Comparison of ENCODE assay signal across 18 cellular contexts in genomic region chr2:19216676-19217075, GRCh38.
DNase-seq lines count a peak whose midpoint lies in the region; ATAC-seq, FAIRE-seq and TF ChIP-seq lines count a peak whose summit lies in the region.
"Had no signal": no experiment of that assay in that cellular context is flagged by ENCODE, and none has a peak within 500 bp of the region (broad histone marks: within the 10 kb centered on the region; RNA-seq: fewer than 3 reads in every experiment).

No MANE protein-coding gene starts in this region.

- no peaks in the 10 kb centered on the region for H3K27me3 ChIP-seq in AG04450 (ENCODE audit: control insufficient read depth, insufficient read depth, low read length)
- H3K27me3 ChIP-seq: BE2C had no signal

- no peaks in the 10 kb centered on the region for H3K36me3 Mint-ChIP-seq in WTC11
- no peaks in the 10 kb centered on the region for H3K36me3 Mint-ChIP-seq in neural crest cell (ENCODE audit: low read depth)
- H3K36me3 Mint-ChIP-seq in activated CD8-positive, alpha-beta T cell treated with anti-CD3 and anti-CD28 coated beads for 36 hours (ENCODE audit: low read depth) = no peaks in the 10 kb centered on the region
- H3K36me3 Mint-ChIP-seq: CD4-positive, alpha-beta memory T cell; IgD-negative memory B cell had no signal

- H3K27me3 Mint-ChIP-seq in WTC11 (ENCODE audit: low read depth) = no peaks in the 10 kb centered on the region
- no peaks in the 10 kb centered on the region for H3K27me3 Mint-ChIP-seq in neural crest cell (ENCODE audit: low read depth)
- H3K27me3 Mint-ChIP-seq in activated CD8-positive, alpha-beta T cell treated with anti-CD3 and anti-CD28 coated beads for 36 hours = peaks cover 1% of the 10 kb centered on the region
- H3K27me3 Mint-ChIP-seq: CD4-positive, alpha-beta memory T cell; IgD-negative memory B cell had no signal

- no peak overlapping the region for H3K4me3 ChIP-seq in AG04450 (ENCODE audit: low read depth, low read length)
- H3K4me3 ChIP-seq: GM23248 had no signal

- H3K9me3 ChIP-seq in AG04450 (ENCODE audit: control insufficient read depth, insufficient read depth, low read length) = no peaks in the 10 kb centered on the region
- H3K9me3 ChIP-seq: BE2C had no signal

- TF ChIP-seq CTCF in AG04450 (IDR thresholded peaks at IDR 0.05; ENCODE audit: low read depth, low read length) (no peak), WTC11 (IDR thresholded peaks at IDR 0.05) (no peak), neural crest cell (conservative IDR thresholded peaks at IDR 0.05) (no peak)
- no peak for TF ChIP-seq CTCF in activated CD8-positive, alpha-beta T cell treated with anti-CD3 and anti-CD28 coated beads for 36 hours (IDR thresholded peaks at IDR 0.05)

- intact Hi-C loops in activated CD8-positive, alpha-beta T cell treated with anti-CD3 and anti-CD28 coated beads for 36 hours (cut with micrococcal nuclease) = no loop called here

- H3K27ac Mint-ChIP-seq in WTC11 (no peak overlapping the region), neural crest cell (ENCODE audit: unreplicated experiment) (peak overlapping the region; percentile 63)
- H3K27ac Mint-ChIP-seq in activated CD8-positive, alpha-beta T cell treated with anti-CD3 and anti-CD28 coated beads for 36 hours = no peak overlapping the region
- H3K27ac Mint-ChIP-seq: CD4-positive, alpha-beta memory T cell; IgD-negative memory B cell had no signal

- CTCF ChIA-PET in AG04450 (lab: Charles Lee) (interaction anchor here (0.6 to 0.9 kb wide), 2 partner anchors 475 to 696 kb away, joined by 3 to 4 read pairs; no protein-coding TSS in a partner anchor), WTC11 (lab: Charles Lee) (no interaction called here)
- CTCF ChIA-PET in activated CD8-positive, alpha-beta T cell treated with anti-CD3 and anti-CD28 coated beads for 36 hours (lab: Charles Lee) = no interaction called here

- ATAC-seq in WTC11 = peak; percentile 30; the same call in 1 of the 2 replicates
- ATAC-seq in activated CD8-positive, alpha-beta T cell treated with anti-CD3 and anti-CD28 coated beads for 36 hours = no peak
- ATAC-seq: HCT116 had no signal

- H3K4me3 Mint-ChIP-seq in WTC11 (no peak overlapping the region), neural crest cell (no peak overlapping the region)
- no peak overlapping the region for H3K4me3 Mint-ChIP-seq in activated CD8-positive, alpha-beta T cell treated with anti-CD3 and anti-CD28 coated beads for 36 hours
- H3K4me3 Mint-ChIP-seq: CD4-positive, alpha-beta memory T cell; IgD-negative memory B cell had no signal

- peak overlapping the region; percentile 21 for H3K27ac ChIP-seq in AG04450 (ENCODE audit: low read depth, low read length)
- H3K27ac ChIP-seq: C4-2B, GM23248 had no signal

- DNase-seq in AG04450 (ENCODE audit: low read depth, low spot score) = no peak
- DNase-seq in EH (ENCODE audit: low read depth) = peak; percentile 20
- no peak for DNase-seq in WTC11 (ENCODE audit: low spot score)
- no peak for DNase-seq in neural crest cell (ENCODE audit: low read depth, low spot score)
- no peak for DNase-seq in frontal cortex (ENCODE audit: low spot score in 2 of 2)
- no peak for DNase-seq in SKM-1 (lab: John Stamatoyannopoulos, UW; ENCODE audit: unreplicated experiment)
- DNase-seq in activated CD8-positive, alpha-beta T cell treated with anti-CD3 and anti-CD28 coated beads for 36 hours = no peak
- DNase-seq: 8988T; BE2C; CD4-positive, alpha-beta memory T cell; DND-41; GF-D8; GM23248; KG1 had no signal

- H3K4me1 Mint-ChIP-seq in WTC11 = peaks cover 10% of the 10 kb centered on the region
- no peaks in the 10 kb centered on the region for H3K4me1 Mint-ChIP-seq in neural crest cell
- H3K4me1 Mint-ChIP-seq in activated CD8-positive, alpha-beta T cell treated with anti-CD3 and anti-CD28 coated beads for 36 hours (ENCODE audit: low read depth) = no peaks in the 10 kb centered on the region
- H3K4me1 Mint-ChIP-seq: CD4-positive, alpha-beta memory T cell; IgD-negative memory B cell had no signal

- POLR2A ChIA-PET in AG04450 (lab: Yijun Ruan, JAX) (interaction anchor here (1.1 to 1.6 kb wide), 3 partner anchors 19 to 142 kb away, joined by 3 to 7 read pairs (median 4); partner anchors contain the start of gene OSR1), WTC11 (lab: Charles Lee) (no interaction called here)
- POLR2A ChIA-PET in activated CD8-positive, alpha-beta T cell treated with anti-CD3 and anti-CD28 coated beads for 36 hours (lab: Charles Lee) = no interaction called here

- FAIRE-seq in frontal cortex (lab: Jason Lieb, UNC) = no peak
- FAIRE-seq: H54 had no signal

- H3K9me3 Mint-ChIP-seq in WTC11 (no peaks in the 10 kb centered on the region), neural crest cell (no peaks in the 10 kb centered on the region)
- H3K9me3 Mint-ChIP-seq in activated CD8-positive, alpha-beta T cell treated with anti-CD3 and anti-CD28 coated beads for 36 hours = no peaks in the 10 kb centered on the region
- H3K9me3 Mint-ChIP-seq: CD4-positive, alpha-beta memory T cell; IgD-negative memory B cell had no signal

TF ChIP-seq in WTC11, 78 proteins besides CTCF, POLR2A, EP300 and RAD21:
- no peak for TF ChIP-seq TEAD4 (CRISPR knock-in tag; IDR thresholded peaks at IDR 0.05)
- TF ChIP-seq, protein P1, sequence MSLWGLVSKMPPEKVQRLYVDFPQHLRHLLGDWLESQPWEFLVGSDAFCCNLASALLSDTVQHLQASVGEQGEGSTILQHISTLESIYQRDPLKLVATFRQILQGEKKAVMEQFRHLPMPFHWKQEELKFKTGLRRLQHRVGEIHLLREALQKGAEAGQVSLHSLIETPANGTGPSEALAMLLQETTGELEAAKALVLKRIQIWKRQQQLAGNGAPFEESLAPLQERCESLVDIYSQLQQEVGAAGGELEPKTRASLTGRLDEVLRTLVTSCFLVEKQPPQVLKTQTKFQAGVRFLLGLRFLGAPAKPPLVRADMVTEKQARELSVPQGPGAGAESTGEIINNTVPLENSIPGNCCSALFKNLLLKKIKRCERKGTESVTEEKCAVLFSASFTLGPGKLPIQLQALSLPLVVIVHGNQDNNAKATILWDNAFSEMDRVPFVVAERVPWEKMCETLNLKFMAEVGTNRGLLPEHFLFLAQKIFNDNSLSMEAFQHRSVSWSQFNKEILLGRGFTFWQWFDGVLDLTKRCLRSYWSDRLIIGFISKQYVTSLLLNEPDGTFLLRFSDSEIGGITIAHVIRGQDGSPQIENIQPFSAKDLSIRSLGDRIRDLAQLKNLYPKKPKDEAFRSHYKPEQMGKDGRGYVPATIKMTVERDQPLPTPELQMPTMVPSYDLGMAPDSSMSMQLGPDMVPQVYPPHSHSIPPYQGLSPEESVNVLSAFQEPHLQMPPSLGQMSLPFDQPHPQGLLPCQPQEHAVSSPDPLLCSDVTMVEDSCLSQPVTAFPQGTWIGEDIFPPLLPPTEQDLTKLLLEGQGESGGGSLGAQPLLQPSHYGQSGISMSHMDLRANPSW (CRISPR knock-in tag; conservative IDR thresholded peaks at IDR 0.05; ENCODE audit: low read depth) = no peak
- no peak for TF ChIP-seq ZNF263 (CRISPR knock-in tag; IDR thresholded peaks at IDR 0.05; ENCODE audit: low read depth)
- TF ChIP-seq NR1H2 (CRISPR knock-in tag; IDR thresholded peaks at IDR 0.05) = no peak
- no peak for TF ChIP-seq SOX15 (CRISPR knock-in tag; IDR thresholded peaks at IDR 0.05)
- TF ChIP-seq AR (CRISPR knock-in tag; IDR thresholded peaks at IDR 0.05) = no peak
- no peak for TF ChIP-seq USF2 (CRISPR knock-in tag; IDR thresholded peaks at IDR 0.05)
- TF ChIP-seq, protein P2, sequence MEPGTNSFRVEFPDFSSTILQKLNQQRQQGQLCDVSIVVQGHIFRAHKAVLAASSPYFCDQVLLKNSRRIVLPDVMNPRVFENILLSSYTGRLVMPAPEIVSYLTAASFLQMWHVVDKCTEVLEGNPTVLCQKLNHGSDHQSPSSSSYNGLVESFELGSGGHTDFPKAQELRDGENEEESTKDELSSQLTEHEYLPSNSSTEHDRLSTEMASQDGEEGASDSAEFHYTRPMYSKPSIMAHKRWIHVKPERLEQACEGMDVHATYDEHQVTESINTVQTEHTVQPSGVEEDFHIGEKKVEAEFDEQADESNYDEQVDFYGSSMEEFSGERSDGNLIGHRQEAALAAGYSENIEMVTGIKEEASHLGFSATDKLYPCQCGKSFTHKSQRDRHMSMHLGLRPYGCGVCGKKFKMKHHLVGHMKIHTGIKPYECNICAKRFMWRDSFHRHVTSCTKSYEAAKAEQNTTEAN (CRISPR knock-in tag; IDR thresholded peaks at IDR 0.05) = no peak
- no peak for TF ChIP-seq ZNF423 (CRISPR knock-in tag; IDR thresholded peaks at IDR 0.05)
